ENCODE assay signal across 23 cellular contexts in the genomic region with DNA sequence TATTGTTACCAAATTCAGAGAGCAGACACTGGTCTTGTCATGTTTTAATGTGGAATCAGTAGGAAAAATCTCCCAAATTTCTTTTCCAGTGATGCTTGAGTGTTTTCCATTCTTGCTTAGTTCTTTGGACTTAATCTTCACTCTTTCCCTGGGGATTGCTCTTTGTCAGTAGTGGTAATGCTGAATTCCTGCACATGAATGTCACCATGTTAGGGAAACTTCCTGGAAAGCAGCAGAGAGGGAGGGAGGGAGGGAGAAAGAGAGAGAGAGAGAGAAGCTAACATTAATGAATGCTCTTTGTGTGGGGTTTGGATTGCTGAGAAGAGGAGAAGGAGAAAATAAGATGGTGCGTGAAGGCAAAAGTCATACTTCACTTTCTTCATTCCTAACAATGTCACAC.
A peak's percentile ranks its signal among the peaks of the same experiment; 100 is the strongest.
DNase-seq lines count a peak whose midpoint lies in the region; ATAC-seq, FAIRE-seq and TF ChIP-seq lines count a peak whose summit lies in the region.
"Had no signal": no experiment of that assay in that cellular context is flagged by ENCODE, and none has a peak within 500 bp of the region (broad histone marks: within the 10 kb centered on the region; RNA-seq: fewer than 3 reads in every experiment).

No MANE protein-coding gene starts in this region.

- no peaks in the 10 kb centered on the region for H3K4me1 ChIP-seq in left ventricle myocardium inferior
- H3K4me1 ChIP-seq in mesendoderm (ENCODE audit: control insufficient read depth, low read depth, low read length) = no peaks in the 10 kb centered on the region
- peaks cover 0 to 2% of the 10 kb centered on the region in 2 donors for H3K4me1 ChIP-seq in small intestine (ENCODE audit: control insufficient read depth in 2 of 2, insufficient read depth in 1 of 2, low read depth in 1 of 2, low read length in 1 of 2)

- H3K9me3 ChIP-seq in left ventricle myocardium inferior (replicated peaks) = no peaks in the 10 kb centered on the region
- no peaks in the 10 kb centered on the region for H3K9me3 ChIP-seq in small intestine (ENCODE audit: control insufficient read depth, low read depth)

- H2BK15ac ChIP-seq in mesendoderm (replicated peaks; ENCODE audit: low read depth) = no peak overlapping the region

- no peaks in the 10 kb centered on the region for H3K27me3 ChIP-seq in left ventricle myocardium inferior (ENCODE audit: low read depth)
- H3K27me3 ChIP-seq in mesendoderm (ENCODE audit: insufficient read depth, low read length, poor library complexity) = no peaks in the 10 kb centered on the region
- no peaks in the 10 kb centered on the region for H3K27me3 ChIP-seq in small intestine (ENCODE audit: control insufficient read depth in 2 of 2, insufficient read depth in 2 of 2, low read length in 2 of 2)

- H3K56ac ChIP-seq in mesendoderm (ENCODE audit: low read length) = no peak overlapping the region

- H3K36me3 ChIP-seq in left ventricle myocardium inferior (no peaks in the 10 kb centered on the region), mesendoderm (ENCODE audit: control insufficient read depth, insufficient read depth, low read length) (no peaks in the 10 kb centered on the region), small intestine (ENCODE audit: control insufficient read depth in 2 of 2, insufficient read depth in 2 of 2, low read length in 2 of 2) (no peaks in the 10 kb centered on the region)

- H3K79me2 ChIP-seq in mesendoderm (ENCODE audit: control insufficient read depth, insufficient read depth, low read length) = no peaks in the 10 kb centered on the region

- FAIRE-seq in small intestine (lab: Jason Lieb, UNC) = no peak
- FAIRE-seq: D721Med, GM18507 had no signal

- no CpG with 5 or more reads among the region's 1 CpG for WGBS in mesendoderm (ENCODE audit: extremely low coverage, insufficient coverage, low lambda C conversion rate)
- 50 to 100% (median 62%) methylated on average over 1 of the region's 1 CpG for WGBS in small intestine, 3 donors

- intact Hi-C loops in left ventricle myocardium superior (cut with micrococcal nuclease) (no loop called here), left ventricle myocardium inferior (cut with micrococcal nuclease) (no loop called here)

- H3K18ac ChIP-seq in mesendoderm (ENCODE audit: low read length) = no peak overlapping the region

- no peak overlapping the region for H2BK120ac ChIP-seq in mesendoderm (ENCODE audit: low read depth, low read length)

- H3K4me3 ChIP-seq in left ventricle myocardium inferior (no peak overlapping the region), mesendoderm (ENCODE audit: low read length) (no peak overlapping the region), small intestine (ENCODE audit: low read depth in 1 of 2, low read length in 2 of 2) (no peak overlapping the region), coronary artery (no peak overlapping the region)

- H3K23ac ChIP-seq in mesendoderm (ENCODE audit: low read length) = no peak overlapping the region

- no peak overlapping the region for H3K4me2 ChIP-seq in mesendoderm (ENCODE audit: low read length)
- H3K4me2 ChIP-seq: SK-N-SH had no signal

- no peak overlapping the region for H2AK5ac ChIP-seq in mesendoderm (ENCODE audit: low read length)

- no peak overlapping the region for H3K9ac ChIP-seq in mesendoderm (ENCODE audit: low read length)
- H3K9ac ChIP-seq: SK-N-SH had no signal

- TF ChIP-seq CTCF in left ventricle myocardium inferior (IDR thresholded peaks at IDR 0.05; ENCODE audit: borderline replicate concordance) (no peak), coronary artery (IDR thresholded peaks at IDR 0.05) (no peak)

- H2BK5ac ChIP-seq in mesendoderm (ENCODE audit: low read length) = no peak overlapping the region

- no peaks in the 10 kb centered on the region for H3K79me1 ChIP-seq in mesendoderm (ENCODE audit: low read length)

- H3K4ac ChIP-seq in mesendoderm (ENCODE audit: low read depth, low read length) = no peak overlapping the region

- ATAC-seq in left ventricle myocardium superior (peak; percentile 47), GM21717 (IDR thresholded peaks at IDR 0.05; ENCODE audit: unreplicated experiment) (no peak), GM19351 (IDR thresholded peaks at IDR 0.05; ENCODE audit: unreplicated experiment) (no peak)
- ATAC-seq: HCT116, Panc1 had no signal

- H3K27ac ChIP-seq in left ventricle myocardium inferior (replicated peaks) (no peak overlapping the region), mesendoderm (ENCODE audit: low read depth, low read length) (no peak overlapping the region), small intestine (ENCODE audit: low read depth in 1 of 2, low read length in 1 of 2) (no peak overlapping the region), coronary artery (no peak overlapping the region)

- DNase-seq in left ventricle myocardium superior (no peak), left ventricle myocardium inferior (no peak), astrocyte of the hippocampus (ENCODE audit: low read depth, low spot score) (peak; percentile 74), mesendoderm (peak; percentile 59), small intestine (no peak), coronary artery (ENCODE audit: low spot score) (no peak)
- DNase-seq: CD4-positive, CD25-positive, alpha-beta regulatory T cell; GOT3; NCI-H1048; NCI-H1417; NCI-H1694; NCI-H2029 treated with DMSO at 0.1 percent for 48 hours; NCI-H2171; NCI-H226; NCI-H510A; NCI-H69; SK-N-SH had no signal

- H4K5ac ChIP-seq in mesendoderm (ENCODE audit: low read length) = no peak overlapping the region

- no peak overlapping the region for H4K8ac ChIP-seq in mesendoderm (ENCODE audit: low read depth, low read length)

Comparison
In these comparisons a context has a peak if more than half of its experiments do, and no peak if none do; other contexts are left out.
1. DNase-seq: peak in astrocyte of the hippocampus (single experiment) and mesendoderm (single experiment); none in left ventricle myocardium superior (single experiment), left ventricle myocardium inferior (single experiment), small intestine (single experiment) and coronary artery (single experiment).